In the genomic region with DNA sequence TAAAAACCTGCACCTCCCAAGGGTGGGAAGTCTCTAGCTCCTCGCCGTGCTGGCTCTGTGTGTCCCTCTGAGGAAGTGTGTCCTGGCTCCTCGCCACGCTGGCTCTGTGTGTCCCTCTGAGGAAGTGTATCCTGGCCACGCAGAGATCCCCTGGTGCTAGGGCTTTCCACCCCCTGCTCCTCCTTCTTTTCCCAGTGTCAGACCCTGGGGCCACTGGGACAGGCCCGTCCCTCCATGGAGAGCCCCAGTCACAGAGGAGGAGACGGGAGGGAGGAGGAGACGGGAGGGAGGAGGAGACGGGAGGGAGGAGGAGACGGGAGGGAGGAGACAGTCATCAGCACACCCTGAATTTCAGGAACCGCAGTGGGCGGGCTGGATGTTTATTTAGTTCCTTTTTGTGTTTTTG, we compare ENCODE assay signal across 8 cellular contexts. TPM values are rescaled to one million over a fixed set of nuclear protein-coding genes. Genes with fewer than 3 reads are reported as not detected.
DNase-seq lines count a peak whose midpoint lies in the region; ATAC-seq and TF ChIP-seq lines count a peak whose summit lies in the region.

No MANE protein-coding gene starts in this region.

- H3K9me3 ChIP-seq in SU-DHL-6 (ENCODE audit: insufficient read depth, low read length) (no peaks in the 10 kb centered on the region), cardiac muscle cell (ENCODE audit: low read depth) (no peaks in the 10 kb centered on the region)

- H3K9me2 ChIP-seq in SU-DHL-6 (replicated peaks; ENCODE audit: insufficient read depth, low read length): no peaks in the 10 kb centered on the region

- H4K20me1 ChIP-seq in SU-DHL-6 (ENCODE audit: low read depth, low read length): no peaks in the 10 kb centered on the region

- ATAC-seq in GM18517 (IDR thresholded peaks at IDR 0.05; ENCODE audit: unreplicated experiment) (peak; percentile 30), HG02981 (IDR thresholded peaks at IDR 0.05; ENCODE audit: unreplicated experiment) (peak; percentile 21)

- H3K4me1 ChIP-seq in cardiac muscle cell (ENCODE audit: low read depth): peaks cover 57% of the 10 kb centered on the region
- H3K4me1 ChIP-seq in rectal smooth muscle tissue (ENCODE audit: control insufficient read depth, insufficient read depth, low read length): peaks cover 3% of the 10 kb centered on the region

- DNase-seq in cardiac muscle cell (ENCODE audit: low read depth in 1 of 2, low spot score in 1 of 2): peak; percentile 27 to 44
- DNase-seq in activated naive CD4-positive, alpha-beta T cell treated with anti-CD3 and anti-CD28 coated beads, Interleukin-2, amount 50 U/mL, for 16 hours: no peak
- DNase-seq in activated CD4-positive, alpha-beta T cell treated with anti-CD3 and anti-CD28 coated beads for 4 hours: no peak
- no peak for DNase-seq in DMS153 treated with DMSO at 0.1 percent for 48 hours (lab: John Stamatoyannopoulos, UW; ENCODE audit: unreplicated experiment)

- no peak overlapping the region for H3K9ac ChIP-seq in SU-DHL-6 (ENCODE audit: low read length)
- H3K9ac ChIP-seq in rectal smooth muscle tissue (ENCODE audit: low read length): no peak overlapping the region

- no peak overlapping the region for H2AFZ ChIP-seq in SU-DHL-6 (ENCODE audit: low read depth, low read length, severe bottlenecking)

- H3K4me3 ChIP-seq in SU-DHL-6 (ENCODE audit: insufficient read depth, low read length, poor library complexity, severe bottlenecking): no peak overlapping the region
- H3K4me3 ChIP-seq in cardiac muscle cell: no peak overlapping the region
- H3K4me3 ChIP-seq in rectal smooth muscle tissue (ENCODE audit: low read length): peak overlapping the region; percentile 45

- no peaks in the 10 kb centered on the region for H3F3A ChIP-seq in SU-DHL-6 (ENCODE audit: insufficient read depth)

- H3K27me3 ChIP-seq in SU-DHL-6 (ENCODE audit: low read length) (no peaks in the 10 kb centered on the region), cardiac muscle cell (no peaks in the 10 kb centered on the region), rectal smooth muscle tissue (ENCODE audit: control insufficient read depth, insufficient read depth, low read length) (no peaks in the 10 kb centered on the region)

- H3K4me2 ChIP-seq in SU-DHL-6 (ENCODE audit: low read depth, low read length, poor library complexity, severe bottlenecking): peak overlapping the region; percentile 10

- no peaks in the 10 kb centered on the region for H3K79me2 ChIP-seq in SU-DHL-6 (ENCODE audit: insufficient read depth, low read length)

- H3K27ac ChIP-seq in SU-DHL-6 (ENCODE audit: low read depth, low read length) (no peak overlapping the region), cardiac muscle cell (peak overlapping the region; percentile 88), rectal smooth muscle tissue (ENCODE audit: low read depth, low read length) (peak overlapping the region; percentile 43)

- no peaks in the 10 kb centered on the region for H3K36me3 ChIP-seq in SU-DHL-6 (ENCODE audit: low read length)
- no peaks in the 10 kb centered on the region for H3K36me3 ChIP-seq in cardiac muscle cell
- no peaks in the 10 kb centered on the region for H3K36me3 ChIP-seq in rectal smooth muscle tissue (ENCODE audit: control insufficient read depth, insufficient read depth, low read length)

- TF ChIP-seq CTCF in SU-DHL-6 (IDR thresholded peaks at IDR 0.05; ENCODE audit: insufficient read depth, low read length, poor library complexity, severe bottlenecking) (no peak), cardiac muscle cell (IDR thresholded peaks at IDR 0.05; ENCODE audit: low read depth, low read length) (no peak)

RNA-seq across cellular contexts. Expression of a gene that starts 53.8 kb away (rescaled TPM):
- total RNA-seq in cardiac muscle cell: 2.3 TPM in 2 replicates
- 1.5 and 2.0 TPM in 2 replicates for polyA plus RNA-seq in cardiac muscle cell

Comparison
In these comparisons a context has a peak if more than half of its experiments do, and no peak if none do; other contexts are left out.
1. DNase-seq: peak in cardiac muscle cell (2 of 2); none in activated naive CD4-positive, alpha-beta T cell treated with anti-CD3 and anti-CD28 coated beads, Interleukin-2, amount 50 U/mL, for 16 hours (single experiment), activated CD4-positive, alpha-beta T cell treated with anti-CD3 and anti-CD28 coated beads for 4 hours (0 of 2) and DMS153 treated with DMSO at 0.1 percent for 48 hours (single experiment).